Comparison of ENCODE assay signal across 19 cellular contexts in the genomic region with DNA sequence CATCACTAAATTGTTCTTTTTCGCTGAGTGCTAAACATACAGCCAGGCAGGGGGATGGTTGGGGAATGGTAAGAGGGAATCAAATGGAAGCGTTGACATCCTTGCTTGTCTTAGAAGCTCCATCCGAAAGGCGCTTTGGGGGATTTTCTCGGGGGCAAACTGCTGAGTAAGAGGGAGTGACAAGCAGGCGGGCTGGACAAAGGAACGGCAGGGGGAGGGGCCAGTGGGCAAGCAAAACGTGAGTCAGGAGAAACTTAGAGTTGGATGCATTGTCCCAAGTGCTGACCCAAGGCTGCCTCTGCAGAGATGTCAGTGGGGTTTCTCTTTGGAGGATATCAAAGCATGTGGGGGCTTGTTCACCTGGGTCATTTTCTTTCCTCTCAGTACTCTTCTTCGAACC.
DNase-seq lines count a peak whose midpoint lies in the region; ATAC-seq and TF ChIP-seq lines count a peak whose summit lies in the region.
"Had no signal": no experiment of that assay in that cellular context is flagged by ENCODE, and none has a peak within 500 bp of the region (broad histone marks: within the 10 kb centered on the region; RNA-seq: fewer than 3 reads in every experiment).

No MANE protein-coding gene starts in this region.

- TF ChIP-seq CTCF in PC-3 (conservative IDR thresholded peaks at IDR 0.05; ENCODE audit: low read depth, low read length), result no peak

- POLR2A ChIA-PET in PC-3 (lab: Charles Lee; ENCODE audit: unreplicated experiment), result no interaction called here

- intact Hi-C loops in PC-3 (cut with micrococcal nuclease), result loop anchor here (10.0 kb wide), 1 partner anchor 443 kb away; no protein-coding TSS in a partner anchor

- no peaks in the 10 kb centered on the region for H3K36me3 ChIP-seq in PC-3 (ENCODE audit: low read depth, low read length)
- H3K36me3 ChIP-seq in neuron (ENCODE audit: insufficient read depth, low read length), result no peaks in the 10 kb centered on the region
- H3K36me3 ChIP-seq: SJSA1 had no signal

- no peak overlapping the region for H3K9ac ChIP-seq in PC-3 (ENCODE audit: low read length)

- no peaks in the 10 kb centered on the region for H4K20me1 ChIP-seq in PC-3 (ENCODE audit: low read length)

- no peaks in the 10 kb centered on the region for H3F3A ChIP-seq in PC-3 (ENCODE audit: low read length, unreplicated experiment)

- ATAC-seq in PC-3, result 0 out of 2 replicates have a peak, but pooled peaks have one; percentile 16
- no peak for ATAC-seq in esophagus mucosa

- peak; percentile 83 for DNase-seq in ELF-1 (ENCODE audit: low read depth, low spot score)
- DNase-seq in PC-3, result no peak
- DNase-seq in iPS DF 19.7 (ENCODE audit: low read depth, low spot score), result peak; percentile 50
- DNase-seq in foreskin melanocyte, result no peak
- DNase-seq in SIG-M5 treated with dmso at 0.1 percent for 504 hours (lab: John Stamatoyannopoulos, UW; ENCODE audit: unreplicated experiment), result no peak
- DNase-seq: AML-193; CD4-positive, alpha-beta T cell; DND-41; HFFc6; KBM-7; NCI-H1092 treated with DMSO at 0.1 percent for 48 hours; NCI-H1694; NCI-H2107; NCI-H226; NCI-H69 had no signal

- peaks cover 48% of the 10 kb centered on the region for H3K4me1 ChIP-seq in PC-3 (ENCODE audit: insufficient read depth, low read length)
- peaks cover 18% of the 10 kb centered on the region for H3K4me1 ChIP-seq in neuron (ENCODE audit: insufficient read depth, low read length)

- H3K79me2 ChIP-seq in PC-3 (ENCODE audit: low read length), result no peaks in the 10 kb centered on the region

- H3K9me3 ChIP-seq in PC-3 (ENCODE audit: low read length) (no peaks in the 10 kb centered on the region), neuron (ENCODE audit: low read length) (no peaks in the 10 kb centered on the region)
- H3K9me3 ChIP-seq: SJSA1 had no signal

- BruUV-seq in PC-3 (replicated peaks; lab: Mats Ljungman, UMichigan), result no TSS peak

- H3K4me2 ChIP-seq in PC-3 (ENCODE audit: low read length), result peak overlapping the region; percentile 38

- H3K4me3 ChIP-seq in PC-3 (ENCODE audit: low read length) (no peak overlapping the region), neuron (ENCODE audit: low read length) (no peak overlapping the region)
- H3K4me3 ChIP-seq: SJSA1 had no signal

- H3K27ac ChIP-seq in PC-3 (ENCODE audit: low read length), result no peak overlapping the region
- H3K27ac ChIP-seq: RWPE1, SJSA1 had no signal

- no peaks in the 10 kb centered on the region for H3K9me2 ChIP-seq in PC-3 (replicated peaks; ENCODE audit: low read length)

- H3K27me3 ChIP-seq in PC-3 (ENCODE audit: low read length) (no peaks in the 10 kb centered on the region), neuron (ENCODE audit: insufficient read depth, low read length) (no peaks in the 10 kb centered on the region)
- H3K27me3 ChIP-seq: SJSA1 had no signal

- CTCF ChIA-PET in PC-3 (lab: Charles Lee), result no interaction called here

- peak overlapping the region; percentile 71 for H2AFZ ChIP-seq in PC-3 (ENCODE audit: low read length)
- H2AFZ ChIP-seq in neuron (ENCODE audit: low read depth, low read length), result peak overlapping the region; percentile 37

Comparison
In these comparisons a context has a peak if more than half of its experiments do, and no peak if none do; other contexts are left out.
1. DNase-seq: peak in ELF-1 (single experiment) and iPS DF 19.7 (single experiment); none in PC-3 (single experiment), foreskin melanocyte (single experiment) and SIG-M5 treated with dmso at 0.1 percent for 504 hours (single experiment).